Comparison of ENCODE assay signal across 23 cellular contexts in the genomic region with DNA sequence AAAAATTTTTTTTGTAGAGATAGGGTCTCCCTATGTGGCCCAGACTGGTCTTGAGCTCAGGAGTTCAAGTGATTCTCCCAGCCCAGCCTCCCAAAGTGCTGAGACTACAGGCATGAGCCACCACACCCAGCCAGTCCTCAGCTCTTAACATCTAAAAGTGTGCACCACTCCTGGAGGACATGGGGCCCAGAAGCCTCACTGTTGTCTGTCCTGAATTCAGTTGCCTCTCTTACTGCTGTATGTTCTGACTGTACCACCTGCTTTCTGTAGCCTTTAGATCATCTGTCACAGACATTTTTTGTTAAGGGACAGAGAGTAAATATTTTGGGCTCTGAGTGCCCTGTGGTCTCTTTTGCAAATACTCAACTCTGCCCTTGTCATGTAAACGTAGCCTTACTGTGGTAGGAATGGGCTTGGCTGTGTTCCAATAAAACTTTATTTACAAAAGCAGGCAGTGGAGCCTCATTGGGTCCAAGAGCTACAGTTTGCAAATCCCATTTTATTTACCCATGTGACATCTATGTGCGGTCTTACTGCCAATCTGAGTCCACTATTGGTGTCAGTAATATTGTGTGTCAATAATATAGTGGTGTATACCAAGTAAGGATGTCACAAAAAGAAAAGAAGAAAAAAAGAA. TPM values are rescaled to one million over a fixed set of nuclear protein-coding genes. Genes with fewer than 3 reads are reported as not detected.
DNase-seq lines count a peak whose midpoint lies in the region; ATAC-seq lines count a peak whose summit lies in the region.
"Had no signal": no experiment of that assay in that cellular context is flagged by ENCODE, and none has a peak within 500 bp of the region (broad histone marks: within the 10 kb centered on the region; RNA-seq: fewer than 3 reads in every experiment).

No MANE protein-coding gene starts in this region.

- no peak overlapping the region for H3K27ac Mint-ChIP-seq in CD4-positive, alpha-beta memory T cell
- H3K27ac Mint-ChIP-seq: dendritic cell treated with granulocyte-macrophage colony-stimulating factor and Interleukin-4, amounts not matched to agents 40 ng/mL and 50 ng/mL, for 4 days; memory B cell; nephron had no signal

- POLR2A ChIA-PET in CD4-positive, alpha-beta memory T cell (lab: Charles Lee; ENCODE audit: partially characterized antibody): no interaction called here

- H3K36me3 ChIP-seq in CD4-positive, alpha-beta memory T cell (ENCODE audit: insufficient read depth, low read length): no peaks in the 10 kb centered on the region
- H3K36me3 ChIP-seq: BLaER1 treated with 17β-estradiol and CSF1 and Interleukin-3, amounts not matched to agents 10 nM and 100 nM; heart right ventricle had no signal

- no peaks in the 10 kb centered on the region for H3K9me3 Mint-ChIP-seq in CD4-positive, alpha-beta memory T cell
- H3K9me3 Mint-ChIP-seq: dendritic cell treated with granulocyte-macrophage colony-stimulating factor and Interleukin-4, amounts not matched to agents 40 ng/mL and 50 ng/mL, for 4 days; memory B cell; nephron had no signal

- H3K4me1 ChIP-seq in CD4-positive, alpha-beta memory T cell (ENCODE audit: insufficient read depth, low read length): no peaks in the 10 kb centered on the region

- no peak overlapping the region for H3K4me3 ChIP-seq in CD4-positive, alpha-beta memory T cell (ENCODE audit: low read length in 2 of 2)
- H3K4me3 ChIP-seq: BLaER1 treated with 17β-estradiol and CSF1 and Interleukin-3, amounts not matched to agents 10 nM and 100 nM; heart right ventricle had no signal

- DNase-seq in cardiac septum (ENCODE audit: low spot score): peak; percentile 68
- DNase-seq in left cardiac atrium: no peak
- DNase-seq in NCI-H345 treated with DMSO at 0.1 percent for 48 hours (lab: John Stamatoyannopoulos, UW; ENCODE audit: unreplicated experiment): peak; percentile 69
- no peak for DNase-seq in left colon
- DNase-seq in stimulated activated CD4-positive, alpha-beta T cell treated with anti-CD3 and anti-CD28 coated beads, Interleukin-4, amount 100 ng/mL, for 4 hours: no peak
- DNase-seq in CD4-positive, alpha-beta memory T cell: no peak
- DNase-seq in AG08396 (ENCODE audit: low spot score): no peak
- DNase-seq: activated CD4-positive, alpha-beta T cell treated with anti-CD3 and anti-CD28 coated beads, Interleukin-2, amount 50 U/mL, for 1 hour; activated gamma-delta T cell treated with Interleukin-2 at 50 U/mL for 16 hours; DMS 273 treated with DMSO at 0.1 percent for 48 hours; heart right ventricle; NCI-H446; Right ventricle myocardium superior; stimulated activated CD4-positive, alpha-beta T cell treated with anti-CD3 and anti-CD28 coated beads, Interleukin-2, amount 100 ng/mL, for 48 hours; T-helper 1 cell had no signal

- H3K27ac ChIP-seq in CD4-positive, alpha-beta memory T cell (ENCODE audit: low read depth, low read length): no peak overlapping the region
- H3K27ac ChIP-seq: BLaER1 treated with 17β-estradiol and CSF1 and Interleukin-3, amounts not matched to agents 10 nM and 100 nM; heart right ventricle had no signal

- H3K27me3 Mint-ChIP-seq in CD4-positive, alpha-beta memory T cell: peaks cover 3 to 7% of the 10 kb centered on the region in 2 donors

- no peaks in the 10 kb centered on the region for H3K4me1 Mint-ChIP-seq in CD4-positive, alpha-beta memory T cell
- H3K4me1 Mint-ChIP-seq: memory B cell had no signal

- no peak for ATAC-seq in left cardiac atrium
- ATAC-seq in left colon: peak; percentile 26
- ATAC-seq in HG02588 (IDR thresholded peaks at IDR 0.05; ENCODE audit: unreplicated experiment): no peak
- ATAC-seq: heart right ventricle had no signal

- H3K9me3 ChIP-seq in CD4-positive, alpha-beta memory T cell (ENCODE audit: control insufficient read depth in 1 of 2, low read length in 2 of 2): no peaks in the 10 kb centered on the region
- H3K9me3 ChIP-seq: BLaER1 treated with 17β-estradiol and CSF1 and Interleukin-3, amounts not matched to agents 10 nM and 100 nM; heart right ventricle had no signal

- H3K27me3 ChIP-seq in CD4-positive, alpha-beta memory T cell (ENCODE audit: insufficient read depth, low read length): no peaks in the 10 kb centered on the region
- H3K27me3 ChIP-seq: BLaER1 treated with 17β-estradiol and CSF1 and Interleukin-3, amounts not matched to agents 10 nM and 100 nM; heart right ventricle had no signal

- H3K4me3 Mint-ChIP-seq in CD4-positive, alpha-beta memory T cell: no peak overlapping the region
- H3K4me3 Mint-ChIP-seq: dendritic cell treated with granulocyte-macrophage colony-stimulating factor and Interleukin-4, amounts not matched to agents 40 ng/mL and 50 ng/mL, for 4 days; memory B cell; nephron had no signal

- CTCF ChIA-PET in CD4-positive, alpha-beta memory T cell (lab: Charles Lee; ENCODE audit: partially characterized antibody): no interaction called here

- intact Hi-C loops in cardiac septum (cut with DNase I) (loop anchor here (10.0 kb wide), 1 partner anchor 585 kb away; no protein-coding TSS in a partner anchor), left cardiac atrium (cut with DNase I) (no loop called here), left colon (cut with DNase I, micrococcal nuclease) (loop anchor here in 1 of 2 donors (10.0 kb wide), 1 partner anchor 65 kb away; no protein-coding TSS in a partner anchor)
- intact Hi-C loops in CD4-positive, alpha-beta memory T cell (cut with micrococcal nuclease): no loop called here

- H3K36me3 Mint-ChIP-seq in CD4-positive, alpha-beta memory T cell: no peaks in the 10 kb centered on the region
- H3K36me3 Mint-ChIP-seq: memory B cell had no signal

RNA-seq across cellular contexts. Expression of gene TMEM37, which starts 38.1 kb away (rescaled TPM):
- 1.5 TPM for total RNA-seq in cardiac septum
- 10 to 100 TPM in 1 of 2 donors, 1 to 10 TPM in 1; 6.1 to 16.4 TPM for total RNA-seq in left cardiac atrium
- total RNA-seq in left colon: 100 to 1,000 TPM in 1 of 2 donors, 10 to 100 TPM in 1; 71.8 to 119 TPM
- under 1 TPM in 1 of 2 experiments, not detected in 1; 0.44 TPM for total RNA-seq in CD4-positive, alpha-beta memory T cell
- polyA plus RNA-seq in CD4-positive, alpha-beta memory T cell: not detected

RNA-seq across cellular contexts. Expression of gene SCTR, which starts 54.5 kb away (rescaled TPM):
- 0.59 TPM for total RNA-seq in cardiac septum
- under 1 TPM in 1 of 2 donors, not detected in 1; 0.32 TPM for total RNA-seq in left cardiac atrium
- total RNA-seq in left colon: under 1 TPM in 1 of 2 donors, not detected in 1; 0.45 TPM
- total RNA-seq in CD4-positive, alpha-beta memory T cell: not detected
- not detected for polyA plus RNA-seq in CD4-positive, alpha-beta memory T cell
- total RNA-seq: posterior vena cava, skeletal muscle tissue, ureter had no signal

Comparison
In these comparisons a context has a peak if more than half of its experiments do, and no peak if none do; other contexts are left out.
1. DNase-seq: peak in cardiac septum (single experiment) and NCI-H345 treated with DMSO at 0.1 percent for 48 hours (single experiment); none in left cardiac atrium (single experiment), left colon (0 of 2), stimulated activated CD4-positive, alpha-beta T cell treated with anti-CD3 and anti-CD28 coated beads, Interleukin-4, amount 100 ng/mL, for 4 hours (0 of 2), CD4-positive, alpha-beta memory T cell (0 of 5) and AG08396 (single experiment).
2. RNA of gene TMEM37, which starts 38.1 kb away (total RNA-seq): 71.8 to 119 TPM in left colon; 6.1 to 16.4 TPM in left cardiac atrium, 1.5 TPM in cardiac septum (single experiment) and 0.44 TPM in CD4-positive, alpha-beta memory T cell; every median in the first group is over 4 times any median in the second.